17 cellular contexts compared by ENCODE assay signal in the genomic region with DNA sequence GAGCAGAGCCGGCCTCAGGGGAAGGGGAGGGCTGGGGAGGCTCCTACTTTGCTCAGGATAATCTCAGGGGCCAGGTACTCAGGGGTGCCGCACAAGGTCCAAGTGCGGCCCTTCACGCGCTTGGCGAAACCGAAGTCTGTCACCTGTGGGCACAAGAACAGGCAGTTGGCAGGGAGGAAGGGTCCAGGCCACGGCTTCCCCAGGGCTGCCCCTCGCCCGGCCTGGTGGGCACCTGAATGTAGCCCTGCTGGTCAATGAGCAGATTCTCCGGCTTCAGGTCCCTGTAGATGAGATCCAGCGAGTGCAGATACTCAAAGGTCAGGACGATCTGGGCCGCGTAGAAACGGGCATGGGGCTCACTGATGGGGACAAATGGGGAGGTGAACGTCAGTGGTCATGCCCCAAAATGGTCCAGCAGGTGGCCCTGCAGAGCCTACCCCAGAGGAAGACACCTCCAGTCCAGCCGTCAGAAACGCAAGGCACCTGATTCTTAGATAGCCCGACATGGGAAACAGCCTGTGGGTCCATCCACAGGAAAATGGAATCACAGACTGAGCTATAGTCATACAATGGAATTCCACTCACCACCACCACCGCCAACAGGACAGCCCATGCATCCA. TPM values are rescaled to one million over a fixed set of nuclear protein-coding genes. Genes with fewer than 3 reads are reported as not detected.
DNase-seq lines count a peak whose midpoint lies in the region; FAIRE-seq and TF ChIP-seq lines count a peak whose summit lies in the region.
"Had no signal": no experiment of that assay in that cellular context is flagged by ENCODE, and none has a peak within 500 bp of the region (broad histone marks: within the 10 kb centered on the region; RNA-seq: fewer than 3 reads in every experiment).

No MANE protein-coding gene starts in this region.

- no peaks in the 10 kb centered on the region for H3K9me2 ChIP-seq in OCI-LY7 (ENCODE audit: insufficient read depth, low read length)

- H3K27me3 ChIP-seq in H1 (replicated peaks in 1 of 4; ENCODE audit: control insufficient read depth in 3 of 4, extremely low read depth in 1 of 4, insufficient read depth in 3 of 4, low read length in 3 of 4) (no peaks in the 10 kb centered on the region; a peak in 2 of 7 replicates), neuronal stem cell (ENCODE audit: control insufficient read depth in 3 of 3, insufficient read depth in 3 of 3, low read depth in 1 of 3, low read length in 3 of 3) (no peaks in the 10 kb centered on the region)

- H3K4ac ChIP-seq in H1 (replicated peaks; ENCODE audit: insufficient read length, low read depth, low read length), result no peak overlapping the region
- no peak overlapping the region for H3K4ac ChIP-seq in neuronal stem cell (ENCODE audit: low read length)

- H3K79me1 ChIP-seq in H1 (ENCODE audit: low read depth, low read length) (no peaks in the 10 kb centered on the region), neuronal stem cell (ENCODE audit: low read depth, low read length) (no peaks in the 10 kb centered on the region)

- H2AK5ac ChIP-seq in H1 (ENCODE audit: low read depth, low read length) (no peak overlapping the region), neuronal stem cell (ENCODE audit: low read depth, low read length) (no peak overlapping the region)

- no peak overlapping the region for H4K91ac ChIP-seq in H1 (replicated peaks; ENCODE audit: insufficient read length, low read length)
- no peak overlapping the region for H4K91ac ChIP-seq in neuronal stem cell (ENCODE audit: low read depth, low read length, poor library complexity)

- no peaks in the 10 kb centered on the region for H3K79me2 ChIP-seq in OCI-LY7 (ENCODE audit: insufficient read depth, low read depth, low read length)
- no peaks in the 10 kb centered on the region for H3K79me2 ChIP-seq in H1 (ENCODE audit: control insufficient read depth in 1 of 2, insufficient read depth in 2 of 2, low read length in 2 of 2)

- no TSS peak for BruUV-seq in OCI-LY7 (replicated peaks; lab: Mats Ljungman, UMichigan)

- H4K8ac ChIP-seq in H1 (ENCODE audit: extremely low read depth, insufficient read depth, low read length), result no peak overlapping the region
- no peak overlapping the region for H4K8ac ChIP-seq in neuronal stem cell (ENCODE audit: low read depth, low read length)

- no peak overlapping the region for H3K4me3 ChIP-seq in OCI-LY7 (ENCODE audit: low read depth, low read length, poor library complexity, severe bottlenecking)
- H3K4me3 ChIP-seq in H1 (ENCODE audit: extremely low read depth in 1 of 4, insufficient read depth in 2 of 4, low read depth in 3 of 4, low read length in 4 of 4), result no peak overlapping the region
- H3K4me3 ChIP-seq in neuronal stem cell (ENCODE audit: low read length in 2 of 2), result no peak overlapping the region
- H3K4me3 ChIP-seq: coronary artery had no signal

- H2AFZ ChIP-seq in OCI-LY7 (ENCODE audit: low read length) (no peak overlapping the region), H1 (ENCODE audit: low read length) (no peak overlapping the region), neuronal stem cell (ENCODE audit: low read length) (no peak overlapping the region)

- no peak overlapping the region for H2BK5ac ChIP-seq in H1 (ENCODE audit: low read depth, low read length)
- no peak overlapping the region for H2BK5ac ChIP-seq in neuronal stem cell (ENCODE audit: low read length)

- H3K9me3 ChIP-seq in OCI-LY7 (ENCODE audit: low read length) (peaks cover 9% of the 10 kb centered on the region), H1 (ENCODE audit: insufficient read depth in 2 of 2, low read depth in 1 of 2, low read length in 1 of 2) (peaks cover 8% of the 10 kb centered on the region in 2 experiments; a peak in 3 of 4 replicates), neuronal stem cell (replicated peaks in 1 of 2; ENCODE audit: control insufficient read depth in 2 of 2, insufficient read depth in 1 of 2, low read depth in 1 of 2, low read length in 2 of 2) (peaks cover 10 to 11% of the 10 kb centered on the region in 2 donors)

- no peak overlapping the region for H3K18ac ChIP-seq in H1 (ENCODE audit: extremely low read depth, low read length)
- no peak overlapping the region for H3K18ac ChIP-seq in neuronal stem cell (ENCODE audit: low read length)

- no peak overlapping the region for H3K27ac ChIP-seq in OCI-LY7 (ENCODE audit: low read depth, low read length, poor library complexity, severe bottlenecking)
- no peak overlapping the region for H3K27ac ChIP-seq in H1 (ENCODE audit: low read depth, low read length)
- no peak overlapping the region for H3K27ac ChIP-seq in neuronal stem cell (replicated peaks; ENCODE audit: low read length)
- H3K27ac ChIP-seq: coronary artery, VCaP had no signal

- no peaks in the 10 kb centered on the region for H4K20me1 ChIP-seq in OCI-LY7 (ENCODE audit: insufficient read depth, low read length)
- H4K20me1 ChIP-seq in H1 (replicated peaks in 1 of 2; ENCODE audit: control insufficient read depth in 1 of 2, insufficient read depth in 2 of 2, low read length in 2 of 2), result peaks cover 0 to 8% of the 10 kb centered on the region in 2 experiments

- H3K4me1 ChIP-seq in OCI-LY7 (ENCODE audit: insufficient read depth, low read length, poor library complexity, severe bottlenecking), result peaks cover under 1% of the 10 kb centered on the region
- peaks cover 0 to under 1% (median 0%) of the 10 kb centered on the region in 4 experiments; a peak in 1 of 7 replicates for H3K4me1 ChIP-seq in H1 (replicated peaks in 1 of 4; ENCODE audit: control insufficient read depth in 3 of 4, insufficient read depth in 4 of 4, low read length in 3 of 4)
- H3K4me1 ChIP-seq in neuronal stem cell (ENCODE audit: control insufficient read depth in 2 of 2, insufficient read depth in 1 of 2, low read depth in 1 of 2, low read length in 2 of 2), result no peaks in the 10 kb centered on the region

- no peak overlapping the region for H3K4me2 ChIP-seq in OCI-LY7 (ENCODE audit: low read length)
- H3K4me2 ChIP-seq in H1 (ENCODE audit: insufficient read depth in 1 of 2, low read depth in 2 of 2, low read length in 2 of 2), result no peak overlapping the region
- H3K4me2 ChIP-seq in neuronal stem cell (ENCODE audit: insufficient read depth, low read length, poor library complexity, severe bottlenecking), result no peak overlapping the region

- TF ChIP-seq EP300 in H1 (IDR thresholded peaks at IDR 0.05; ENCODE audit: borderline replicate concordance in 1 of 2, low read depth in 2 of 2, low read length in 2 of 2), result no peak

- H2BK12ac ChIP-seq in H1 (ENCODE audit: low read depth, low read length) (no peak overlapping the region), neuronal stem cell (ENCODE audit: low read length) (no peak overlapping the region)

- H2BK15ac ChIP-seq in H1 (ENCODE audit: low read length) (no peak overlapping the region), neuronal stem cell (ENCODE audit: low read length) (no peak overlapping the region)

- no peak for DNase-seq in GM10266 (ENCODE audit: extremely low spot score)
- no peak for DNase-seq in OCI-LY7 (ENCODE audit: low spot score)
- no peak for DNase-seq in H1 (ENCODE audit: low read depth in 1 of 2, low spot score in 2 of 2)
- no peak for DNase-seq in neuronal stem cell (ENCODE audit: low spot score)
- no peak for DNase-seq in anterior cingulate cortex (lab: John Stamatoyannopoulos, UW)
- no peak for DNase-seq in NCI-H2029 treated with DMSO at 0.1 percent for 48 hours (lab: John Stamatoyannopoulos, UW)
- no peak for DNase-seq in NCI-H748 (lab: John Stamatoyannopoulos, UW; ENCODE audit: unreplicated experiment)
- no peak for DNase-seq in mucosa of gallbladder (ENCODE audit: low spot score)
- DNase-seq: CD4-positive, CD25-positive, alpha-beta regulatory T cell; KG1; NCI-H187; NCI-H69; SHP77 had no signal

- 89% methylated on average over 21 of the region's 21 CpGs; no CpG with 5 or more reads in 1 of the 2 experiments for WGBS in H1 (ENCODE audit: extremely low coverage in 1 of 2, insufficient coverage in 1 of 2, insufficient read length in 1 of 2, insufficient replicate concordance in 2 of 2, low coverage in 1 of 2, low lambda C conversion rate in 2 of 2, missing lambda C conversion rate in 1 of 2), 2 experiments
- whole genome bisulfite sequencing in neuronal stem cell (ENCODE audit: extremely low coverage in 2 of 2, insufficient read length in 2 of 2, insufficient replicate concordance in 1 of 2), 2 donors, result no CpG with 5 or more reads among the region's 21 CpGs

- no peak overlapping the region for H2BK20ac ChIP-seq in H1 (ENCODE audit: low read length)

- POLR2A ChIA-PET in OCI-LY7 (lab: Charles Lee), result no interaction called here
- POLR2A ChIA-PET in H1 (lab: Charles Lee; ENCODE audit: partially characterized antibody), result no interaction called here

- H3K36me3 ChIP-seq in OCI-LY7 (ENCODE audit: insufficient read depth, low read length), result peaks cover 25% of the 10 kb centered on the region
- H3K36me3 ChIP-seq in H1 (ENCODE audit: control insufficient read depth in 2 of 4, insufficient read depth in 4 of 4, low read length in 3 of 4), result no peaks in the 10 kb centered on the region
- peaks cover 10 to 60% of the 10 kb centered on the region in 2 donors for H3K36me3 ChIP-seq in neuronal stem cell (replicated peaks in 1 of 2; ENCODE audit: control insufficient read depth in 2 of 2, insufficient read depth in 2 of 2, low read length in 2 of 2)

- H3K56ac ChIP-seq in H1 (replicated peaks; ENCODE audit: insufficient read length, low read depth, low read length), result no peak overlapping the region

- TF ChIP-seq RAD21 in H1 (IDR thresholded peaks at IDR 0.05 in 1 of 2, conservative IDR thresholded peaks at IDR 0.05 in 1 of 2; ENCODE audit: low read depth in 2 of 2, low read length in 2 of 2), result peak; percentile 50 to 65

- no peak for FAIRE-seq in H1 (lab: Jason Lieb, UNC)
- FAIRE-seq: islet of Langerhans had no signal

- H3K23me2 ChIP-seq in H1 (ENCODE audit: low read depth, low read length), result no peaks in the 10 kb centered on the region

- H3K23ac ChIP-seq in H1 (ENCODE audit: insufficient read length) (no peak overlapping the region), neuronal stem cell (ENCODE audit: low read depth, low read length, poor library complexity) (peak overlapping the region; percentile 37)

- peak; percentile 21 for TF ChIP-seq CTCF in GM10266 (IDR thresholded peaks at IDR 0.05; ENCODE audit: control insufficient read depth, insufficient read depth, low read depth, missing control alignments)
- TF ChIP-seq CTCF in OCI-LY7 (conservative IDR thresholded peaks at IDR 0.05; ENCODE audit: low read length), result peak; percentile 33
- peak; percentile 57 to 64 (median 62) for TF ChIP-seq CTCF in H1 (IDR thresholded peaks at IDR 0.05; ENCODE audit: control extremely low read depth in 1 of 3, insufficient read depth in 1 of 3, low read depth in 1 of 3, low read length in 3 of 3)

- intact Hi-C loops in OCI-LY7 (cut with micrococcal nuclease; ENCODE audit: unreplicated experiment), result no loop called here

- no peak for TF ChIP-seq POLR2A in H1 (IDR thresholded peaks at IDR 0.05; ENCODE audit: control extremely low read depth in 1 of 2, low read depth in 2 of 2, low read length in 2 of 2)

- CTCF ChIA-PET in OCI-LY7 (lab: Charles Lee; ENCODE audit: unreplicated experiment) (no interaction called here), H1 (lab: Charles Lee; ENCODE audit: partially characterized antibody) (interaction anchor here (0.9 to 7.6 kb wide), 5 partner anchors 13 to 53 kb away, joined by 3 to 105 read pairs (median 3); partner anchors contain the start of genes ASF1B and PRKACA)

- H3K9ac ChIP-seq in H1 (replicated peaks in 1 of 4; ENCODE audit: extremely low read depth in 1 of 4, low read depth in 3 of 4, low read length in 3 of 4) (no peak overlapping the region), neuronal stem cell (ENCODE audit: low read depth, low read length, poor library complexity) (no peak overlapping the region)

- no peak overlapping the region for H3K14ac ChIP-seq in H1 (ENCODE audit: insufficient read length)
- H3K14ac ChIP-seq in neuronal stem cell (ENCODE audit: low read length), result no peak overlapping the region

- no peak overlapping the region for H4K5ac ChIP-seq in H1 (ENCODE audit: insufficient read length, low read depth, low read length)

- H2BK120ac ChIP-seq in H1 (replicated peaks; ENCODE audit: low read depth, low read length) (no peak overlapping the region), neuronal stem cell (ENCODE audit: low read depth, low read length) (no peak overlapping the region)

RNA-seq across cellular contexts. Expression of gene SAMD1, which starts 7.1 kb away (rescaled TPM):
- 116 and 128 TPM in 2 replicates for total RNA-seq in OCI-LY7 (2014; rRNA removed; shearing (Covaris generic))
- 124 and 128 TPM in 2 replicates for total RNA-seq in OCI-LY7 (2022)
- total RNA-seq in H1 (2021; fragmentation: NEBNext Ultra II Directional; extraction: Animal tissue kit (Norgen Biotek cat#: 25700)), result 95.7 and 100 TPM in 2 replicates
- 40.0 and 52.4 TPM in 2 replicates for polyA plus RNA-seq in H1 (2011; rRNA removed)
- 48.4 TPM for polyA plus RNA-seq in H1 (2011; cell fraction: cytosol; rRNA removed)
- 118 TPM for polyA plus RNA-seq in H1 (2011; cell fraction: nucleus; rRNA removed)
- polyA plus RNA-seq in H1 (2012, experiment 1 of 2), result 53.3 to 76.4 TPM (median 71.1 TPM) in 4 replicates
- polyA plus RNA-seq in H1 (2012, experiment 2 of 2), result 74.0 TPM
- 83.6 TPM for polyA plus RNA-seq in H1 (2013, experiment 1 of 2)
- 81.7 TPM for polyA plus RNA-seq in H1 (2013, experiment 2 of 2)
- polyA minus RNA-seq in H1 (2011; rRNA and poly(A)+ RNA removed), result 7.6 and 10.5 TPM in 2 replicates
- 26.8 TPM for polyA minus RNA-seq in H1 (2011; cell fraction: cytosol; rRNA and poly(A)+ RNA removed)
- 18.2 TPM for polyA minus RNA-seq in H1 (2011; cell fraction: nucleus; rRNA and poly(A)+ RNA removed)
- 57.9 TPM for polyA plus RNA-seq in neuronal stem cell (2013, experiment 1 of 2)
- polyA plus RNA-seq in neuronal stem cell (2013, experiment 2 of 2), result 59.2 TPM
- 56.5 TPM for total RNA-seq in mucosa of gallbladder

RNA-seq across cellular contexts. Expression of gene C19orf67, which starts 12.1 kb away (rescaled TPM):
- total RNA-seq in OCI-LY7 (2014; rRNA removed; shearing (Covaris generic)), result 1.0 and 2.6 TPM in 2 replicates
- total RNA-seq in OCI-LY7 (2022), result 0.55 and 1.4 TPM in 2 replicates
- 0.52 TPM in 1 of 2 replicates, not detected in the other for total RNA-seq in H1 (2021; fragmentation: NEBNext Ultra II Directional; extraction: Animal tissue kit (Norgen Biotek cat#: 25700))
- 0.12 and 0.25 TPM in 2 replicates for polyA plus RNA-seq in H1 (2011; rRNA removed)
- 0.23 TPM for polyA plus RNA-seq in H1 (2011; cell fraction: cytosol; rRNA removed)
- polyA plus RNA-seq in H1 (2011; cell fraction: nucleus; rRNA removed), result 0.37 TPM
- not detected in 4 replicates for polyA plus RNA-seq in H1 (2012, experiment 1 of 2)
- 0.46 TPM for polyA plus RNA-seq in H1 (2012, experiment 2 of 2)
- 0.04 TPM for polyA plus RNA-seq in H1 (2013, experiment 1 of 2)
- 0.11 TPM for polyA plus RNA-seq in H1 (2013, experiment 2 of 2)
- polyA minus RNA-seq in H1 (2011; rRNA and poly(A)+ RNA removed), result 0.19 and 0.37 TPM in 2 replicates
- not detected for polyA minus RNA-seq in H1 (2011; cell fraction: cytosol; rRNA and poly(A)+ RNA removed)
- polyA minus RNA-seq in H1 (2011; cell fraction: nucleus; rRNA and poly(A)+ RNA removed), result not detected
- not detected for polyA plus RNA-seq in neuronal stem cell (2013, experiment 1 of 2)
- polyA plus RNA-seq in neuronal stem cell (2013, experiment 2 of 2), result not detected
- total RNA-seq in mucosa of gallbladder, result not detected
- total RNA-seq: CD4-positive, CD25-positive, alpha-beta regulatory T cell; subcutaneous adipose tissue had no signal
- polyA plus RNA-seq: CD4-positive, CD25-positive, alpha-beta regulatory T cell had no signal

RNA-seq across cellular contexts. Expression of gene PRKACA, which starts 19.9 kb away (rescaled TPM):
- total RNA-seq in OCI-LY7 (2014; rRNA removed; shearing (Covaris generic)), result 18.0 and 21.1 TPM in 2 replicates
- total RNA-seq in OCI-LY7 (2022), result 62.0 and 63.7 TPM in 2 replicates
- 48.2 and 52.8 TPM in 2 replicates for total RNA-seq in H1 (2021; fragmentation: NEBNext Ultra II Directional; extraction: Animal tissue kit (Norgen Biotek cat#: 25700))
- 14.2 and 22.4 TPM in 2 replicates for polyA plus RNA-seq in H1 (2011; rRNA removed)
- polyA plus RNA-seq in H1 (2011; cell fraction: cytosol; rRNA removed), result 17.2 TPM
- 22.5 TPM for polyA plus RNA-seq in H1 (2011; cell fraction: nucleus; rRNA removed)
- polyA plus RNA-seq in H1 (2012, experiment 1 of 2), result 39.6 to 48.7 TPM (median 46.6 TPM) in 4 replicates
- polyA plus RNA-seq in H1 (2012, experiment 2 of 2), result 44.8 TPM
- polyA plus RNA-seq in H1 (2013, experiment 1 of 2), result 37.2 TPM
- 37.9 TPM for polyA plus RNA-seq in H1 (2013, experiment 2 of 2)
- polyA minus RNA-seq in H1 (2011; rRNA and poly(A)+ RNA removed), result 15.4 and 30.5 TPM in 2 replicates
- polyA minus RNA-seq in H1 (2011; cell fraction: cytosol; rRNA and poly(A)+ RNA removed), result 10.6 TPM
- polyA minus RNA-seq in H1 (2011; cell fraction: nucleus; rRNA and poly(A)+ RNA removed), result 12.3 TPM
- 66.8 TPM for polyA plus RNA-seq in neuronal stem cell (2013, experiment 1 of 2)
- 67.2 TPM for polyA plus RNA-seq in neuronal stem cell (2013, experiment 2 of 2)
- total RNA-seq in mucosa of gallbladder, result 98.7 TPM

RNA-seq across cellular contexts. Expression of gene MISP3, which starts 25.1 kb away (rescaled TPM):
- total RNA-seq in OCI-LY7 (2014; rRNA removed; shearing (Covaris generic)), result 3.3 and 6.4 TPM in 2 replicates
- total RNA-seq in OCI-LY7 (2022), result 3.9 TPM in 2 replicates
- total RNA-seq in H1 (2021; fragmentation: NEBNext Ultra II Directional; extraction: Animal tissue kit (Norgen Biotek cat#: 25700)), result 0.92 and 1.4 TPM in 2 replicates
- polyA plus RNA-seq in H1 (2011; rRNA removed), result 0.74 and 0.96 TPM in 2 replicates
- 1.3 TPM for polyA plus RNA-seq in H1 (2011; cell fraction: cytosol; rRNA removed)
- 2.1 TPM for polyA plus RNA-seq in H1 (2011; cell fraction: nucleus; rRNA removed)
- polyA plus RNA-seq in H1 (2012, experiment 1 of 2), result 1.2 to 2.2 TPM (median 1.6 TPM) in 4 replicates
- 0.89 TPM for polyA plus RNA-seq in H1 (2012, experiment 2 of 2)
- 1.3 TPM for polyA plus RNA-seq in H1 (2013, experiment 1 of 2)
- 1.2 TPM for polyA plus RNA-seq in H1 (2013, experiment 2 of 2)
- 0.10 and 0.16 TPM in 2 replicates for polyA minus RNA-seq in H1 (2011; rRNA and poly(A)+ RNA removed)
- not detected for polyA minus RNA-seq in H1 (2011; cell fraction: cytosol; rRNA and poly(A)+ RNA removed)
- polyA minus RNA-seq in H1 (2011; cell fraction: nucleus; rRNA and poly(A)+ RNA removed), result 0.80 TPM
- 1.6 TPM for polyA plus RNA-seq in neuronal stem cell (2013, experiment 1 of 2)
- polyA plus RNA-seq in neuronal stem cell (2013, experiment 2 of 2), result 1.7 TPM
- 21.6 TPM for total RNA-seq in mucosa of gallbladder

RNA-seq across cellular contexts. Expression of gene PALM3, which starts 35.8 kb away (rescaled TPM):
- 0.09 TPM in 1 of 2 replicates, not detected in the other for total RNA-seq in OCI-LY7 (2014; rRNA removed; shearing (Covaris generic))
- total RNA-seq in OCI-LY7 (2022), result not detected in 2 replicates
- total RNA-seq in H1 (2021; fragmentation: NEBNext Ultra II Directional; extraction: Animal tissue kit (Norgen Biotek cat#: 25700)), result 31.3 and 33.1 TPM in 2 replicates
- 5.8 and 12.1 TPM in 2 replicates for polyA plus RNA-seq in H1 (2011; rRNA removed)
- polyA plus RNA-seq in H1 (2011; cell fraction: cytosol; rRNA removed), result 21.0 TPM
- 11.7 TPM for polyA plus RNA-seq in H1 (2011; cell fraction: nucleus; rRNA removed)
- polyA plus RNA-seq in H1 (2012, experiment 1 of 2), result 26.0 to 38.6 TPM (median 32.7 TPM) in 4 replicates
- 10.6 TPM for polyA plus RNA-seq in H1 (2012, experiment 2 of 2)
- 18.2 TPM for polyA plus RNA-seq in H1 (2013, experiment 1 of 2)
- 18.3 TPM for polyA plus RNA-seq in H1 (2013, experiment 2 of 2)
- polyA minus RNA-seq in H1 (2011; rRNA and poly(A)+ RNA removed), result 3.2 and 3.3 TPM in 2 replicates
- 6.1 TPM for polyA minus RNA-seq in H1 (2011; cell fraction: cytosol; rRNA and poly(A)+ RNA removed)
- polyA minus RNA-seq in H1 (2011; cell fraction: nucleus; rRNA and poly(A)+ RNA removed), result 4.0 TPM
- polyA plus RNA-seq in neuronal stem cell (2013, experiment 1 of 2), result 10.2 TPM
- polyA plus RNA-seq in neuronal stem cell (2013, experiment 2 of 2), result 10.4 TPM
- total RNA-seq in mucosa of gallbladder, result 42.8 TPM
- total RNA-seq: CD4-positive, CD25-positive, alpha-beta regulatory T cell; subcutaneous adipose tissue had no signal
- polyA plus RNA-seq: CD4-positive, CD25-positive, alpha-beta regulatory T cell had no signal
